21 cellular contexts compared by ENCODE assay signal in genomic region chr2:119197125-119197403, GRCh38. TPM values are rescaled to one million over a fixed set of nuclear protein-coding genes. Genes with fewer than 3 reads are reported as not detected.
DNase-seq lines count a peak whose midpoint lies in the region; ATAC-seq, FAIRE-seq and TF ChIP-seq lines count a peak whose summit lies in the region.
"Had no signal": no experiment of that assay in that cellular context is flagged by ENCODE, and none has a peak within 500 bp of the region (broad histone marks: within the 10 kb centered on the region; RNA-seq: fewer than 3 reads in every experiment).

No MANE protein-coding gene starts in this region.

- no peak overlapping the region for H3K4me3 ChIP-seq in PC-3 (ENCODE audit: low read length)
- no peak overlapping the region for H3K4me3 ChIP-seq in pancreas
- H3K4me3 ChIP-seq in colonic mucosa: no peak overlapping the region
- H3K4me3 ChIP-seq: HAP-1 had no signal

- no peak for FAIRE-seq in pancreas (lab: Jason Lieb, UNC)
- FAIRE-seq: D721Med, HTR-8/SVneo had no signal

- peak overlapping the region; percentile 11; the same call in 1 of the 2 replicates for H3K4me2 ChIP-seq in PC-3 (ENCODE audit: low read length)
- H3K4me2 ChIP-seq: SK-N-SH had no signal

- POLR2A ChIA-PET in PC-3 (lab: Charles Lee; ENCODE audit: unreplicated experiment): no interaction called here

- peaks cover 10% of the 10 kb centered on the region for H3K36me3 Mint-ChIP-seq in endothelial cell (ENCODE audit: low read depth, unreplicated experiment)
- H3K36me3 Mint-ChIP-seq: CD8-positive, alpha-beta memory T cell had no signal

- H3F3A ChIP-seq in PC-3 (ENCODE audit: low read length, unreplicated experiment): no peaks in the 10 kb centered on the region

- TF ChIP-seq CTCF in PC-3 (conservative IDR thresholded peaks at IDR 0.05; ENCODE audit: low read depth, low read length): no peak
- no peak for TF ChIP-seq CTCF in endothelial cell (IDR thresholded peaks at IDR 0.05; ENCODE audit: unreplicated experiment)
- TF ChIP-seq CTCF in pancreas (IDR thresholded peaks at IDR 0.05): no peak
- no peak for TF ChIP-seq CTCF in colonic mucosa (IDR thresholded peaks at IDR 0.05)

- DNase-seq in EL: peak; percentile 34
- no peak for DNase-seq in PC-3
- no peak for DNase-seq in endothelial cell (ENCODE audit: low spot score)
- peak in 1 of 6 donors; percentile 23 for DNase-seq in pancreas
- no peak for DNase-seq in activated gamma-delta T cell (lab: John Stamatoyannopoulos, UW)
- no peak for DNase-seq in colonic mucosa
- DNase-seq in sciatic nerve (ENCODE audit: low spot score): no peak
- DNase-seq: C1 segment of cervical spinal cord; CD8-positive, alpha-beta memory T cell; NCI-H1092 treated with DMSO at 0.1 percent for 48 hours; NCI-H2081; NCI-H2171 treated with DMSO at 0.1 percent for 48 hours; NCI-H446 treated with DMSO at 0.1 percent for 48 hours; NCI-H69; SHP77; SK-N-SH had no signal

- H3K36me3 ChIP-seq in PC-3 (ENCODE audit: low read depth, low read length): no peaks in the 10 kb centered on the region
- H3K36me3 ChIP-seq in pancreas: no peaks in the 10 kb centered on the region
- H3K36me3 ChIP-seq in colonic mucosa: no peaks in the 10 kb centered on the region
- H3K36me3 ChIP-seq: HAP-1 had no signal

- CTCF ChIA-PET in PC-3 (lab: Charles Lee): no interaction called here

- H3K27ac Mint-ChIP-seq in endothelial cell (ENCODE audit: unreplicated experiment): peak overlapping the region; percentile 98
- H3K27ac Mint-ChIP-seq: CD8-positive, alpha-beta memory T cell had no signal

- peaks cover 5% of the 10 kb centered on the region for H3K9me3 Mint-ChIP-seq in endothelial cell (ENCODE audit: unreplicated experiment)

- no peaks in the 10 kb centered on the region for H3K9me2 ChIP-seq in PC-3 (replicated peaks; ENCODE audit: low read length)
- H3K9me2 ChIP-seq: SK-N-SH had no signal

- no peak overlapping the region for H3K4me3 Mint-ChIP-seq in endothelial cell (ENCODE audit: unreplicated experiment)
- H3K4me3 Mint-ChIP-seq: CD8-positive, alpha-beta memory T cell had no signal

- no peak overlapping the region for H2AFZ ChIP-seq in PC-3 (ENCODE audit: low read length)

- H3K9me3 ChIP-seq in PC-3 (ENCODE audit: low read length) (no peaks in the 10 kb centered on the region), pancreas (no peaks in the 10 kb centered on the region), colonic mucosa (no peaks in the 10 kb centered on the region)
- H3K9me3 ChIP-seq: HAP-1, SK-N-SH had no signal

- H3K9ac ChIP-seq in PC-3 (ENCODE audit: low read length) (no peak overlapping the region), colonic mucosa (ENCODE audit: low read depth in 2 of 2, low read length in 2 of 2) (no peak overlapping the region)
- H3K9ac ChIP-seq: SK-N-SH had no signal

- H3K4me1 ChIP-seq in PC-3 (ENCODE audit: insufficient read depth, low read length) (peaks cover 17% of the 10 kb centered on the region), pancreas (peaks cover 13 to 21% (median 18%) of the 10 kb centered on the region in 3 donors), colonic mucosa (no peaks in the 10 kb centered on the region)
- H3K4me1 ChIP-seq: HAP-1 had no signal

- peaks cover 6% of the 10 kb centered on the region for H3K27me3 Mint-ChIP-seq in endothelial cell (ENCODE audit: unreplicated experiment)

- H4K20me1 ChIP-seq in PC-3 (ENCODE audit: low read length): no peaks in the 10 kb centered on the region

- H3K79me2 ChIP-seq in PC-3 (ENCODE audit: low read length): no peaks in the 10 kb centered on the region

- intact Hi-C loops in PC-3 (cut with micrococcal nuclease) (no loop called here), pancreas (cut with DNase I) (no loop called here), colonic mucosa (cut with DNase I) (no loop called here), sciatic nerve (cut with DNase I) (no loop called here)

- BruUV-seq in PC-3 (replicated peaks; lab: Mats Ljungman, UMichigan): no TSS peak

- no peak overlapping the region for H3K27ac ChIP-seq in PC-3 (ENCODE audit: low read length)
- H3K27ac ChIP-seq in pancreas: no peak overlapping the region
- no peak overlapping the region for H3K27ac ChIP-seq in colonic mucosa

- ATAC-seq in PC-3: no peak
- peak; percentile 44 to 67 (median 48) for ATAC-seq in pancreas
- no peak for ATAC-seq in sciatic nerve

- H3K27me3 ChIP-seq in PC-3 (ENCODE audit: low read length) (no peaks in the 10 kb centered on the region), pancreas (no peaks in the 10 kb centered on the region), colonic mucosa (no peaks in the 10 kb centered on the region)

- H3K4me1 Mint-ChIP-seq in endothelial cell (ENCODE audit: unreplicated experiment): peaks cover 45% of the 10 kb centered on the region
- H3K4me1 Mint-ChIP-seq: CD8-positive, alpha-beta memory T cell had no signal

RNA-seq across cellular contexts. Expression of gene STEAP3, which starts 26.6 kb away (rescaled TPM):
- total RNA-seq in PC-3 (2014; rRNA removed) (24.6 and 27.3 TPM in 2 replicates), endothelial cell (ENCODE audit: unreplicated experiment) (17.9 TPM), pancreas (10 to 100 TPM; 15.4 to 28.2 (median 20.9) TPM), colonic mucosa (10 to 100 TPM; 26.6 to 52.2 TPM), sciatic nerve (9.1 TPM)
- polyA plus RNA-seq in pancreas: 1 to 10 TPM; 6.6 to 9.8 TPM
- total RNA-seq: OCI-LY7 had no signal

RNA-seq across cellular contexts. Expression of gene C1QL2, which starts 38.5 kb away (rescaled TPM):
- total RNA-seq in PC-3 (2014; rRNA removed) (not detected in 2 replicates), endothelial cell (ENCODE audit: unreplicated experiment) (not detected), pancreas (under 1 TPM in 1 of 6 donors, not detected in 5; 0.09 TPM), colonic mucosa (not detected), sciatic nerve (not detected)
- polyA plus RNA-seq in pancreas: under 1 TPM; 0.07 to 0.15 TPM
- total RNA-seq: CD8-positive, alpha-beta memory T cell; OCI-LY7; RPMI7951 had no signal
- polyA plus RNA-seq: CD8-positive, alpha-beta memory T cell; SK-N-SH had no signal

Comparison
In these comparisons a context has a peak if more than half of its experiments do, and no peak if none do; other contexts are left out.
1. ATAC-seq: peak in pancreas (4 of 4); none in PC-3 (single experiment) and sciatic nerve (single experiment).